Comparison of ENCODE assay signal across 25 cellular contexts in genomic region chr12:26009593-26009992, GRCh38. TPM values are rescaled to one million over a fixed set of nuclear protein-coding genes. Genes with fewer than 3 reads are reported as not detected.
DNase-seq lines count a peak whose midpoint lies in the region; ATAC-seq and TF ChIP-seq lines count a peak whose summit lies in the region.
"Had no signal": no experiment of that assay in that cellular context is flagged by ENCODE, and none has a peak within 500 bp of the region (broad histone marks: within the 10 kb centered on the region; RNA-seq: fewer than 3 reads in every experiment).

No MANE protein-coding gene starts in this region.

- CTCF ChIA-PET in MCF 10A (lab: Yijun Ruan, JAX): interaction anchor here (0.5 to 1.6 kb wide), 5 partner anchors 7 to 51 kb away, joined by 3 to 5 read pairs (median 3); partner anchors contain the start of gene RASSF8

- H3K27ac Mint-ChIP-seq in MCF 10A (ENCODE audit: low read depth, unreplicated experiment) (peak overlapping the region; percentile 1), chondrocyte (ENCODE audit: unreplicated experiment) (peak overlapping the region; percentile 64)
- H3K27ac Mint-ChIP-seq: activated CD4-positive, alpha-beta T cell treated with anti-CD3 and anti-CD28 coated beads, Interleukin-2, amount 10 ng/mL, durations not matched to agents 7 days and 5 days; activated naive CD8-positive, alpha-beta T cell treated with anti-CD3 and anti-CD28 coated beads for 36 hours; activated T-helper 17 cell treated with anti-CD3 and anti-CD28 coated beads, Interleukin-2, amount 50 U/mL, for 72 hours; B cell; memory B cell; naive B cell had no signal

- H3K9me3 ChIP-seq in breast epithelium (no peaks in the 10 kb centered on the region), trophoblast cell (ENCODE audit: insufficient read depth, low read depth, low read length) (peaks cover 2% of the 10 kb centered on the region), uterus (no peaks in the 10 kb centered on the region), adrenal gland (replicated peaks in 1 of 3) (no peaks in the 10 kb centered on the region)
- H3K9me3 ChIP-seq: body of pancreas, ovary, right lobe of liver, testis had no signal

- TF ChIP-seq CTCF in MCF 10A (IDR thresholded peaks at IDR 0.05; ENCODE audit: unreplicated experiment) (no peak), breast epithelium (IDR thresholded peaks at IDR 0.05) (no peak), chondrocyte (IDR thresholded peaks at IDR 0.05) (no peak), uterus (IDR thresholded peaks at IDR 0.05) (no peak), adrenal gland (IDR thresholded peaks at IDR 0.05) (no peak)

- no peak overlapping the region for H4K12ac ChIP-seq in trophoblast cell (ENCODE audit: low read depth, low read length)

- no TSS peak for BruUV-seq in MCF 10A (replicated peaks; lab: Mats Ljungman, UMichigan)

- H4K8ac ChIP-seq in trophoblast cell (ENCODE audit: low read depth, low read length): no peak overlapping the region

- POLR2A ChIA-PET in MCF 10A (lab: Yijun Ruan, JAX): interaction anchor here (0.5 to 0.6 kb wide), 2 partner anchors 85 to 366 kb away, joined by 3 read pairs; no protein-coding TSS in a partner anchor

- H3K14ac ChIP-seq in trophoblast cell (ENCODE audit: low read length): no peak overlapping the region

- no peak overlapping the region for H2BK120ac ChIP-seq in trophoblast cell (ENCODE audit: insufficient read depth, low read length, poor library complexity)

- H3K36me3 ChIP-seq in breast epithelium (no peaks in the 10 kb centered on the region), trophoblast cell (ENCODE audit: control insufficient read depth in 1 of 2, insufficient read depth in 2 of 2, low read length in 2 of 2) (no peaks in the 10 kb centered on the region), uterus (no peaks in the 10 kb centered on the region), adrenal gland (replicated peaks in 1 of 2) (no peaks in the 10 kb centered on the region)
- H3K36me3 ChIP-seq: ovary, right lobe of liver had no signal

- H3K4me3 Mint-ChIP-seq in MCF 10A (ENCODE audit: unreplicated experiment) (no peak overlapping the region), chondrocyte (ENCODE audit: unreplicated experiment) (no peak overlapping the region)
- H3K4me3 Mint-ChIP-seq: activated CD4-positive, alpha-beta T cell treated with anti-CD3 and anti-CD28 coated beads, Interleukin-2, amount 10 ng/mL, durations not matched to agents 7 days and 5 days; activated naive CD8-positive, alpha-beta T cell treated with anti-CD3 and anti-CD28 coated beads for 36 hours; activated T-helper 17 cell treated with anti-CD3 and anti-CD28 coated beads, Interleukin-2, amount 50 U/mL, for 72 hours; B cell; memory B cell had no signal

- H2BK12ac ChIP-seq in trophoblast cell (ENCODE audit: low read length): no peak overlapping the region

- H3K4me1 ChIP-seq in breast epithelium: peaks cover 0 to 8% of the 10 kb centered on the region in 2 donors
- no peaks in the 10 kb centered on the region for H3K4me1 ChIP-seq in trophoblast cell (ENCODE audit: control insufficient read depth in 1 of 2, insufficient read depth in 2 of 2, low read length in 2 of 2)
- H3K4me1 ChIP-seq in uterus: peaks cover 0 to 19% of the 10 kb centered on the region in 2 donors
- peaks cover 4 to 27% of the 10 kb centered on the region in 2 donors for H3K4me1 ChIP-seq in adrenal gland (replicated peaks in 1 of 2)
- H3K4me1 ChIP-seq: right lobe of liver had no signal

- H3K27me3 ChIP-seq in breast epithelium (no peaks in the 10 kb centered on the region), trophoblast cell (ENCODE audit: insufficient read depth, low read length) (no peaks in the 10 kb centered on the region), uterus (no peaks in the 10 kb centered on the region), adrenal gland (no peaks in the 10 kb centered on the region)
- H3K27me3 ChIP-seq: body of pancreas, ovary, right lobe of liver, testis had no signal

- no peak overlapping the region for H3K4me2 ChIP-seq in trophoblast cell (ENCODE audit: low read length)

- H3K27me3 Mint-ChIP-seq in MCF 10A (ENCODE audit: insufficient read depth, unreplicated experiment): no peaks in the 10 kb centered on the region
- no peaks in the 10 kb centered on the region for H3K27me3 Mint-ChIP-seq in chondrocyte (ENCODE audit: low read depth)
- H3K27me3 Mint-ChIP-seq: activated CD4-positive, alpha-beta T cell treated with anti-CD3 and anti-CD28 coated beads, Interleukin-2, amount 10 ng/mL, durations not matched to agents 7 days and 5 days; activated naive CD8-positive, alpha-beta T cell treated with anti-CD3 and anti-CD28 coated beads for 36 hours had no signal

- peaks cover 2% of the 10 kb centered on the region for H3K79me2 ChIP-seq in trophoblast cell (ENCODE audit: control insufficient read depth, insufficient read depth, low read length, poor library complexity)

- ATAC-seq in HG03159 (IDR thresholded peaks at IDR 0.05; ENCODE audit: unreplicated experiment): no peak
- ATAC-seq: activated T-helper 17 cell treated with anti-CD3 and anti-CD28 coated beads, Interleukin-2, amount 50 U/mL, for 72 hours; body of pancreas; right lobe of liver had no signal

- no peak overlapping the region for H4K91ac ChIP-seq in trophoblast cell (ENCODE audit: low read depth, low read length)

- intact Hi-C loops in MCF 10A (cut with micrococcal nuclease): no loop called here
- intact Hi-C loops in breast epithelium (cut with DNase I; ENCODE audit: low total_unique reads): no loop called here
- intact Hi-C loops in uterus (cut with DNase I; ENCODE audit: low total_unique reads): no loop called here
- intact Hi-C loops in adrenal gland (cut with DNase I): no loop called here

- no peak for DNase-seq in MCF 10A (ENCODE audit: unreplicated experiment)
- no peak for DNase-seq in breast epithelium (ENCODE audit: low spot score in 2 of 2)
- no peak for DNase-seq in chondrocyte (ENCODE audit: low spot score)
- DNase-seq in trophoblast cell: peak; percentile 15 to 70
- no peak for DNase-seq in uterus
- DNase-seq in adrenal gland: no peak
- no peak for DNase-seq in RPMI8226
- DNase-seq: 8988T; activated CD4-positive, alpha-beta T cell treated with anti-CD3 and anti-CD28 coated beads, Interleukin-2, amount 10 ng/mL, durations not matched to agents 7 days and 5 days; activated naive CD8-positive, alpha-beta T cell treated with anti-CD3 and anti-CD28 coated beads for 36 hours; body of pancreas; DMS79; effector memory CD4-positive, alpha-beta T cell; kidney glomerular epithelial cell; naive B cell; NCI-H2081; ovary; right lobe of liver; testis had no signal

- no peak overlapping the region for H2AFZ ChIP-seq in trophoblast cell (ENCODE audit: insufficient read depth, low read length, poor library complexity)

- H3K18ac ChIP-seq in trophoblast cell (ENCODE audit: low read length): no peak overlapping the region

- no peak overlapping the region for H3K4me3 ChIP-seq in breast epithelium
- H3K4me3 ChIP-seq in trophoblast cell (ENCODE audit: low read depth, low read length): no peak overlapping the region
- no peak overlapping the region for H3K4me3 ChIP-seq in uterus
- no peak overlapping the region for H3K4me3 ChIP-seq in adrenal gland
- H3K4me3 ChIP-seq: body of pancreas, ovary, right lobe of liver, testis had no signal

- H3K9ac ChIP-seq in trophoblast cell (ENCODE audit: low read length): no peak overlapping the region

- no peak overlapping the region for H2BK5ac ChIP-seq in trophoblast cell (ENCODE audit: low read depth, low read length, poor library complexity)

- no CpG with 5 or more reads among the region's 1 CpG for WGBS in trophoblast cell (ENCODE audit: extremely low coverage, insufficient coverage, insufficient read length)
- 83 to 96% (median 91%) methylated on average over 1 of the region's 1 CpG for WGBS in adrenal gland, 4 donors

- TF ChIP-seq POLR2A in breast epithelium (IDR thresholded peaks at IDR 0.05) (no peak), uterus (IDR thresholded peaks at IDR 0.05) (no peak), adrenal gland (IDR thresholded peaks at IDR 0.05) (no peak)

- H3K4me1 Mint-ChIP-seq in MCF 10A (ENCODE audit: insufficient read depth, unreplicated experiment) (peaks cover 24% of the 10 kb centered on the region), chondrocyte (ENCODE audit: low read depth) (peaks cover 25% of the 10 kb centered on the region)
- H3K4me1 Mint-ChIP-seq: activated naive CD8-positive, alpha-beta T cell treated with anti-CD3 and anti-CD28 coated beads for 36 hours; activated T-helper 17 cell treated with anti-CD3 and anti-CD28 coated beads, Interleukin-2, amount 50 U/mL, for 72 hours; B cell; naive B cell had no signal

- H3K36me3 Mint-ChIP-seq in MCF 10A (ENCODE audit: insufficient read depth, unreplicated experiment) (no peaks in the 10 kb centered on the region), chondrocyte (ENCODE audit: low read depth) (peaks cover 3% of the 10 kb centered on the region)
- H3K36me3 Mint-ChIP-seq: activated naive CD8-positive, alpha-beta T cell treated with anti-CD3 and anti-CD28 coated beads for 36 hours; memory B cell; naive B cell had no signal

- H3K9me3 Mint-ChIP-seq in MCF 10A (ENCODE audit: unreplicated experiment) (no peaks in the 10 kb centered on the region), chondrocyte (ENCODE audit: low read depth) (no peaks in the 10 kb centered on the region)
- H3K9me3 Mint-ChIP-seq: activated CD4-positive, alpha-beta T cell treated with anti-CD3 and anti-CD28 coated beads, Interleukin-2, amount 10 ng/mL, durations not matched to agents 7 days and 5 days; activated naive CD8-positive, alpha-beta T cell treated with anti-CD3 and anti-CD28 coated beads for 36 hours; activated T-helper 17 cell treated with anti-CD3 and anti-CD28 coated beads, Interleukin-2, amount 50 U/mL, for 72 hours; memory B cell; naive B cell had no signal

- H3K27ac ChIP-seq in breast epithelium (peak overlapping the region in 1 of 2 donors; percentile 10), trophoblast cell (ENCODE audit: low read depth, low read length) (no peak overlapping the region), uterus (peak overlapping the region; percentile 84 to 88), adrenal gland (peak overlapping the region in 1 of 5 donors; percentile 25)
- H3K27ac ChIP-seq: HL-60, right lobe of liver, VCaP had no signal

- H2AK5ac ChIP-seq in trophoblast cell (ENCODE audit: low read length): no peak overlapping the region

- H3K4ac ChIP-seq in trophoblast cell (ENCODE audit: low read depth, low read length): no peak overlapping the region

- H3K79me1 ChIP-seq in trophoblast cell (ENCODE audit: low read length): no peaks in the 10 kb centered on the region

- no peak overlapping the region for H3K23ac ChIP-seq in trophoblast cell (ENCODE audit: low read length)

RNA-seq across cellular contexts. Expression of gene RASSF8, which starts 51.1 kb away (rescaled TPM):
- total RNA-seq in MCF 10A (2022) (52.9 and 70.1 TPM in 2 replicates), breast epithelium (10 to 100 TPM; 42.6 to 52.1 (median 47.5) TPM), chondrocyte (28.1 to 54.6 TPM (median 46.2 TPM) in 3 replicates), uterus (100 to 1,000 TPM in 2 of 4 donors, 10 to 100 TPM in 2; 54.1 to 174 (median 119) TPM), adrenal gland (10 to 100 TPM; 29.2 to 85.7 (median 53.9) TPM)
- polyA plus RNA-seq in trophoblast cell (2013): 19.0 and 19.7 TPM in 2 replicates
- 10 to 100 TPM in 2 of 3 donors, 1 to 10 TPM in 1; 6.5 to 28.7 (median 10.5) TPM for polyA plus RNA-seq in adrenal gland

Comparison
In these comparisons a context has a peak if more than half of its experiments do, and no peak if none do; other contexts are left out.
1. DNase-seq: peak in trophoblast cell (2 of 2); none in MCF 10A (single experiment), breast epithelium (0 of 2), chondrocyte (single experiment), uterus (0 of 2), adrenal gland (0 of 7) and RPMI8226 (single experiment).